Comparison of ENCODE assay signal across 35 cellular contexts in the genomic region with DNA sequence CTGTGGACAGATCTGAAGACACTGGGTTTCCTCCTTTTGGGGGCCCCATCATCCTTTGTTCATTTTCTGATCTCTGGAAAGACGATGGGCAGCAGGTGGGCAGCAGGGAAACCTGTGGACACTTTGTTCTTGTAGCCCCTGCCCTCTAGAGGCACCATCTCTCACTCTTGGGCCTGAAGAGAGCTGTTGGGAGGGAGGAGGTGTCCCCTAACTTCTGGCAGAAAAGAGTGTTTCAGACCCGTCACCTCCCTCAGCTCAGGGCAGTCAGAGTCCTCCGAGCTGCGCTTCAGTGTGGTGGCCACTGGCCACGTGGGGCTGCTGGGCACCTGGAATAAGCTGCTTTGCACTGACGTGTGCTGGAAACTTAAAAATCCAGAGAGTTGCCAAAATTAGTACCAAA. TPM values are rescaled to one million over a fixed set of nuclear protein-coding genes. Genes with fewer than 3 reads are reported as not detected.
DNase-seq lines count a peak whose midpoint lies in the region; ATAC-seq, FAIRE-seq and TF ChIP-seq lines count a peak whose summit lies in the region.
"Had no signal": no experiment of that assay in that cellular context is flagged by ENCODE, and none has a peak within 500 bp of the region (broad histone marks: within the 10 kb centered on the region; RNA-seq: fewer than 3 reads in every experiment).

No MANE protein-coding gene starts in this region.

- TF ChIP-seq RAD21 in K562 (CRISPR knock-in tag; conservative IDR thresholded peaks at IDR 0.05 in 1 of 2, IDR thresholded peaks at IDR 0.05 in 1 of 2), result no peak

- DNase-seq in D341Med (ENCODE audit: low spot score) (peak; percentile 30), H7 (peak; percentile 63), K562 (ENCODE audit: extremely low read depth in 1 of 4, low spot score in 3 of 4) (peak in 2 of 4 experiments; percentile 6 to 12), left kidney (ENCODE audit: low read depth, low spot score) (peak; percentile 9), cardiac septum (ENCODE audit: low spot score) (no peak), MCF 10A (ENCODE audit: unreplicated experiment) (no peak)
- DNase-seq: AML-193; CD4-positive, alpha-beta T cell; COR-L47; DMS 273 treated with DMSO at 0.1 percent for 48 hours; DMS79; EL; GDM1; GM23248; KBM-7; MM.1S; NCI-H1092; NCI-H1417 treated with DMSO at 0.1 percent for 48 hours; NCI-H1694 treated with DMSO at 0.1 percent for 48 hours; NCI-H2081; NCI-H2171; NCI-H226; NCI-H510A; NCI-H748 treated with DMSO at 0.1 percent for 48 hours; Right ventricle myocardium superior; RPMI8226; T-cell had no signal

- no peak for TF ChIP-seq EP300 in K562 (IDR thresholded peaks at IDR 0.05; ENCODE audit: low read length)

- H3K27ac ChIP-seq in K562 (ENCODE audit: extremely low read depth, low read depth, low read length), result no peak overlapping the region
- H3K27ac ChIP-seq: A549; BLaER1 treated with 17β-estradiol and CSF1 and Interleukin-3, amounts not matched to agents 10 nM and 100 nM; GM23248; SJSA1 had no signal

- no peak overlapping the region for H3K4me3 Mint-ChIP-seq in MCF 10A (ENCODE audit: unreplicated experiment)
- H3K4me3 Mint-ChIP-seq: CD4-positive, alpha-beta T cell; T-cell had no signal

- BruUV-seq in K562 (replicated peaks; lab: Mats Ljungman, UMichigan) (no TSS peak), MCF 10A (replicated peaks; lab: Mats Ljungman, UMichigan) (no TSS peak)

- H3K36me3 ChIP-seq in H7 (replicated peaks; ENCODE audit: control insufficient read depth, insufficient read depth, low read length), result no peaks in the 10 kb centered on the region
- H3K36me3 ChIP-seq in K562 (ENCODE audit: control insufficient read depth, insufficient read depth, low read length), result no peaks in the 10 kb centered on the region
- H3K36me3 ChIP-seq: BLaER1 treated with 17β-estradiol and CSF1 and Interleukin-3, amounts not matched to agents 10 nM and 100 nM; SJSA1 had no signal

- no peaks in the 10 kb centered on the region for H4K20me1 ChIP-seq in K562 (replicated peaks; ENCODE audit: control insufficient read depth, insufficient read depth, low read length)
- H4K20me1 ChIP-seq: BLaER1 treated with 17β-estradiol and CSF1 and Interleukin-3, amounts not matched to agents 10 nM and 100 nM had no signal

- peaks cover 0 to 8% of the 10 kb centered on the region in 2 experiments; a peak in 2 of 5 replicates for H3K4me1 ChIP-seq in K562 (replicated peaks in 1 of 2; ENCODE audit: control insufficient read depth in 2 of 2, insufficient read depth in 2 of 2, low read length in 2 of 2)
- H3K4me1 ChIP-seq: A549, SJSA1 had no signal

- POLR2A ChIA-PET in K562 (lab: Yijun Ruan, JAX) (no interaction called here), MCF 10A (lab: Yijun Ruan, JAX) (no interaction called here)

- TF ChIP-seq POLR2A in K562 (conservative IDR thresholded peaks at IDR 0.05), result no peak

- intact Hi-C loops in K562 (cut with micrococcal nuclease) (no loop called here), cardiac septum (cut with DNase I) (no loop called here), MCF 10A (cut with micrococcal nuclease) (no loop called here)

- no peaks in the 10 kb centered on the region for H3K79me2 ChIP-seq in K562 (ENCODE audit: control insufficient read depth, insufficient read depth, low read length)

- no peak overlapping the region for H2AFZ ChIP-seq in K562 (ENCODE audit: low read depth, low read length)
- H2AFZ ChIP-seq: GM23248 had no signal

- H3K4me1 Mint-ChIP-seq in MCF 10A (ENCODE audit: insufficient read depth, unreplicated experiment), result no peaks in the 10 kb centered on the region
- H3K4me1 Mint-ChIP-seq: T-cell had no signal

- no peak for FAIRE-seq in K562 (lab: Jason Lieb, UNC)
- FAIRE-seq: A549, GM12878 had no signal

- H3K9me1 ChIP-seq in K562 (ENCODE audit: control insufficient read depth, insufficient read depth, low read length), result no peaks in the 10 kb centered on the region

- H3K27me3 ChIP-seq in H7 (ENCODE audit: control insufficient read depth, insufficient read depth, low read length) (no peaks in the 10 kb centered on the region), K562 (ENCODE audit: control insufficient read depth in 2 of 2, insufficient read depth in 2 of 2, low read length in 2 of 2) (no peaks in the 10 kb centered on the region)
- H3K27me3 ChIP-seq: BLaER1 treated with 17β-estradiol and CSF1 and Interleukin-3, amounts not matched to agents 10 nM and 100 nM; SJSA1 had no signal

- no peak overlapping the region for H3K4me2 ChIP-seq in K562 (ENCODE audit: insufficient read depth, low read length)
- H3K4me2 ChIP-seq: A549; BLaER1 treated with 17β-estradiol and CSF1 and Interleukin-3, amounts not matched to agents 10 nM and 100 nM had no signal

- no peak overlapping the region; a peak in 1 of 4 replicates for H3K9ac ChIP-seq in K562 (ENCODE audit: insufficient read depth in 1 of 2, low read depth in 2 of 2, low read length in 2 of 2)
- H3K9ac ChIP-seq: BLaER1 treated with 17β-estradiol and CSF1 and Interleukin-3, amounts not matched to agents 10 nM and 100 nM; GM23248 had no signal

- no peaks in the 10 kb centered on the region for H3K9me3 Mint-ChIP-seq in MCF 10A (ENCODE audit: unreplicated experiment)
- H3K9me3 Mint-ChIP-seq: CD4-positive, alpha-beta T cell; T-cell had no signal

- H3K4me3 ChIP-seq in H7 (ENCODE audit: insufficient read depth, low read depth, low read length) (no peak overlapping the region), K562 (no peak overlapping the region)
- H3K4me3 ChIP-seq: A549; BLaER1 treated with 17β-estradiol and CSF1 and Interleukin-3, amounts not matched to agents 10 nM and 100 nM; GM12878; GM23248; SJSA1 had no signal

- WGBS in K562 (ENCODE audit: insufficient coverage, low coverage, missing lambda C conversion rate), result 14% methylated on average over 6 of the region's 6 CpGs

- CTCF ChIA-PET in K562 (lab: Yijun Ruan, JAX; ENCODE audit: low intra/inter-chr PET ratio), result no interaction called here
- CTCF ChIA-PET in MCF 10A (lab: Yijun Ruan, JAX), result interaction anchor here (0.6 to 1.1 kb wide), 2 partner anchors 10 to 236 kb away, joined by 3 read pairs; no protein-coding TSS in a partner anchor

- in situ Hi-C loops in K562 (cut with MboI), result loop anchor here (25.0 kb wide), 1 partner anchor 250 kb away; no protein-coding TSS in a partner anchor

- no peaks in the 10 kb centered on the region for H3K36me3 Mint-ChIP-seq in MCF 10A (ENCODE audit: insufficient read depth, unreplicated experiment)
- H3K36me3 Mint-ChIP-seq: T-cell had no signal

- H3K9me3 ChIP-seq in K562 (replicated peaks; ENCODE audit: control insufficient read depth, insufficient read depth, low read depth, low read length), result no peaks in the 10 kb centered on the region
- H3K9me3 ChIP-seq: A549, SJSA1 had no signal

- H3K27ac Mint-ChIP-seq in MCF 10A (ENCODE audit: low read depth, unreplicated experiment), result no peak overlapping the region
- H3K27ac Mint-ChIP-seq: CD4-positive, alpha-beta T cell; T-cell had no signal

- TF ChIP-seq CTCF in K562 (IDR thresholded peaks at IDR 0.05 in 2 of 3, conservative IDR thresholded peaks at IDR 0.05 in 1 of 3; ENCODE audit: insufficient read depth in 2 of 3, low read depth in 1 of 3, low read length in 3 of 3), result no peak
- no peak for TF ChIP-seq CTCF in MCF 10A (IDR thresholded peaks at IDR 0.05; ENCODE audit: unreplicated experiment)

- peak; percentile 62 for ATAC-seq in K562
- no peak for ATAC-seq in SK-N-SH treated with all-trans-retinoic acid at 6 μM for 48 hours
- ATAC-seq: A549, GM12878, HCT116, T-cell had no signal

- no peaks in the 10 kb centered on the region for H3K27me3 Mint-ChIP-seq in MCF 10A (ENCODE audit: insufficient read depth, unreplicated experiment)
- H3K27me3 Mint-ChIP-seq: CD4-positive, alpha-beta T cell; T-cell had no signal

RNA-seq across cellular contexts. Expression of a gene that starts 26.9 kb away (rescaled TPM):
- not detected in 2 replicates for total RNA-seq in H7 (2014; rRNA removed; shearing (Covaris generic))
- 0.05 and 1.8 TPM in 2 replicates for total RNA-seq in K562 (2011; cell fraction: chromatin; rRNA removed; ENCODE audit: low replicate concordance)
- total RNA-seq in K562 (2011; cell fraction: nucleolus; rRNA removed), result 0.26 TPM in 1 of 2 replicates, not detected in the other
- 0.29 TPM in 1 of 2 replicates, not detected in the other for total RNA-seq in K562 (2011; cell fraction: nucleoplasm; rRNA removed)
- total RNA-seq in K562 (2014; rRNA removed) (0.23 and 0.69 TPM in 2 replicates), K562 (2014; rRNA removed; fragmentation: Illumina TruSeq; extraction: Trizol) (0.54 and 0.65 TPM in 2 replicates), K562 (2015; rRNA removed; fragmentation: Illumina TruSeq; extraction: Trizol) (0.45 and 0.58 TPM in 2 replicates), K562 (2021) (0.45 and 0.58 TPM in 2 replicates), cardiac septum (not detected), MCF 10A (2022) (not detected in 2 replicates)
- polyA plus RNA-seq in K562 (2011; rRNA removed) (0.11 and 0.51 TPM in 2 replicates), K562 (2014; fragmentation: Illumina TruSeq; extraction: Trizol) (0.59 and 0.75 TPM in 2 replicates), K562 (2014; fragmentation: Nextera tagmentation; extraction: Ambion mirVana) (under 1 TPM; 0.25 to 0.42 TPM), K562 (2014; rRNA removed) (0.90 and 1.1 TPM in 2 replicates)
- polyA plus RNA-seq in K562 (2011; cell fraction: cytosol; rRNA removed), result 0.13 TPM in 1 of 2 replicates, not detected in the other
- 0.09 and 0.84 TPM in 2 replicates for polyA plus RNA-seq in K562 (2011; cell fraction: nucleus; rRNA removed)
- polyA plus RNA-seq in K562 (2012), result 0.44 and 1.3 TPM in 2 replicates
- 0.11 and 0.78 TPM in 2 replicates for polyA minus RNA-seq in K562 (2011; rRNA and poly(A)+ RNA removed)
- not detected in 2 replicates for polyA minus RNA-seq in K562 (2011; cell fraction: cytosol; rRNA and poly(A)+ RNA removed)
- polyA minus RNA-seq in K562 (2011; cell fraction: nucleus; rRNA and poly(A)+ RNA removed), result 0.78 TPM in 1 of 2 replicates, not detected in the other
- total RNA-seq: GM12878, GM23248, LHCN-M2, Right ventricle myocardium superior, SJSA1 had no signal
- polyA plus RNA-seq: A549, GM12878, GM23248 had no signal

RNA-seq across cellular contexts. Expression of a gene that starts 56.8 kb away (rescaled TPM):
- 0.04 and 0.62 TPM in 2 replicates for total RNA-seq in H7 (2014; rRNA removed; shearing (Covaris generic))
- total RNA-seq in K562 (2011; cell fraction: chromatin; rRNA removed; ENCODE audit: low replicate concordance), result not detected in 2 replicates
- total RNA-seq in K562 (2011; cell fraction: nucleolus; rRNA removed), result not detected in 2 replicates
- not detected in 2 replicates for total RNA-seq in K562 (2011; cell fraction: nucleoplasm; rRNA removed)
- not detected in 2 replicates for total RNA-seq in K562 (2014; rRNA removed)
- total RNA-seq in K562 (2014; rRNA removed; fragmentation: Illumina TruSeq; extraction: Trizol), result not detected in 2 replicates
- not detected in 2 replicates for total RNA-seq in K562 (2015; rRNA removed; fragmentation: Illumina TruSeq; extraction: Trizol)
- total RNA-seq in K562 (2021), result not detected in 2 replicates
- not detected in 2 replicates for polyA plus RNA-seq in K562 (2011; rRNA removed)
- polyA plus RNA-seq in K562 (2011; cell fraction: cytosol; rRNA removed), result not detected in 2 replicates
- polyA plus RNA-seq in K562 (2011; cell fraction: nucleus; rRNA removed), result not detected in 2 replicates
- polyA plus RNA-seq in K562 (2012), result not detected in 2 replicates
- not detected in 2 replicates for polyA plus RNA-seq in K562 (2014; fragmentation: Illumina TruSeq; extraction: Trizol)
- polyA plus RNA-seq in K562 (2014; fragmentation: Nextera tagmentation; extraction: Ambion mirVana), result not detected
- not detected in 2 replicates for polyA plus RNA-seq in K562 (2014; rRNA removed)
- polyA minus RNA-seq in K562 (2011; rRNA and poly(A)+ RNA removed), result not detected in 2 replicates
- polyA minus RNA-seq in K562 (2011; cell fraction: cytosol; rRNA and poly(A)+ RNA removed), result not detected in 2 replicates
- polyA minus RNA-seq in K562 (2011; cell fraction: nucleus; rRNA and poly(A)+ RNA removed), result not detected in 2 replicates
- total RNA-seq in cardiac septum, result not detected
- not detected in 2 replicates for total RNA-seq in MCF 10A (2022)
- total RNA-seq: GM23248, HT1080, LHCN-M2, Right ventricle myocardium superior, SJSA1, T-cell had no signal
- polyA plus RNA-seq: A549, GM23248 had no signal

Comparison
In these comparisons a context has a peak if more than half of its experiments do, and no peak if none do; other contexts are left out.
1. DNase-seq: peak in D341Med (single experiment), H7 (single experiment) and left kidney (single experiment); none in cardiac septum (single experiment) and MCF 10A (single experiment).